ENCODE assay signal across 8 cellular contexts in genomic region chr2:99337164-99337930, GRCh38. TPM values are rescaled to one million over a fixed set of nuclear protein-coding genes. Genes with fewer than 3 reads are reported as not detected.
A peak's percentile ranks its signal among the peaks of the same experiment; 100 is the strongest.
DNase-seq lines count a peak whose midpoint lies in the region; ATAC-seq and TF ChIP-seq lines count a peak whose summit lies in the region.

Gene EIF5B (plus strand): TSS chr2:99337389. CDS start chr2:99337555, 166 bp downstream.

- H3K27me3 ChIP-seq in rectal smooth muscle tissue (ENCODE audit: control insufficient read depth, insufficient read depth, low read length) (no peaks in the 10 kb centered on the region), aorta (ENCODE audit: control insufficient read depth in 1 of 2, insufficient read depth in 2 of 2, low read length in 1 of 2) (no peaks in the 10 kb centered on the region)

- no peaks in the 10 kb centered on the region for H3K36me3 ChIP-seq in rectal smooth muscle tissue (ENCODE audit: control insufficient read depth, insufficient read depth, low read length)
- no peaks in the 10 kb centered on the region for H3K36me3 ChIP-seq in aorta (ENCODE audit: control insufficient read depth in 1 of 2, insufficient read depth in 2 of 2, low read length in 1 of 2)

- no peaks in the 10 kb centered on the region for H3K9me3 ChIP-seq in aorta (ENCODE audit: control insufficient read depth, low read length)

- H3K4me1 ChIP-seq in rectal smooth muscle tissue (ENCODE audit: control insufficient read depth, insufficient read depth, low read length) (peaks cover 20% of the 10 kb centered on the region), aorta (ENCODE audit: control insufficient read depth in 1 of 2, insufficient read depth in 2 of 2, low read length in 2 of 2) (no peaks in the 10 kb centered on the region)

- no peaks in the 10 kb centered on the region for H3K27me3 Mint-ChIP-seq in T-helper 2 cell treated with Interferon-gamma antibody and Interleukin-4, amounts not matched to agents 5 μg/mL and 100 μg/mL, for 36 hours (ENCODE audit: low read depth)

- WGBS in aorta, 2 donors, result 0 to 1% methylated on average over 77 to 80 of the region's 80 CpGs

- peaks cover 13% of the 10 kb centered on the region for H3K36me3 Mint-ChIP-seq in T-helper 2 cell treated with Interferon-gamma antibody and Interleukin-4, amounts not matched to agents 5 μg/mL and 100 μg/mL, for 36 hours (ENCODE audit: low read depth)

- no peak within 1 kb of the TSS for H3K27ac Mint-ChIP-seq in T-helper 2 cell treated with Interferon-gamma antibody and Interleukin-4, amounts not matched to agents 5 μg/mL and 100 μg/mL, for 36 hours

- peak; percentile 76 for TF ChIP-seq CTCF in astrocyte of the cerebellum (IDR thresholded peaks at IDR 0.05; ENCODE audit: low read depth, low read length, missing control alignments)

- no peaks in the 10 kb centered on the region for H3K9me3 Mint-ChIP-seq in T-helper 2 cell treated with Interferon-gamma antibody and Interleukin-4, amounts not matched to agents 5 μg/mL and 100 μg/mL, for 36 hours

- DNase-seq in NCI-H1930 (lab: John Stamatoyannopoulos, UW) (peak; percentile 97 to 98), astrocyte of the cerebellum (ENCODE audit: low read depth) (peak; percentile 91), hepatic stellate cell (ENCODE audit: low spot score) (peak; percentile 96), aorta (peak; percentile 98 to 99)
- DNase-seq in T-helper 2 cell treated with Interferon-gamma antibody and Interleukin-4, amounts not matched to agents 5 μg/mL and 100 μg/mL, for 36 hours (ENCODE audit: low spot score), result peak; percentile 96

- peak within 1 kb of the TSS; percentile 90 for H3K27ac ChIP-seq in rectal smooth muscle tissue (ENCODE audit: low read depth, low read length)
- H3K27ac ChIP-seq in aorta (ENCODE audit: low read depth in 1 of 2, low read length in 2 of 2), result peak within 1 kb of the TSS; percentile 47 to 49

- ATAC-seq in GM18508 (IDR thresholded peaks at IDR 0.05; ENCODE audit: insufficient read depth, unreplicated experiment) (peak; percentile 40), HG02981 (IDR thresholded peaks at IDR 0.05; ENCODE audit: unreplicated experiment) (peak; percentile 55), aorta (ENCODE audit: low FRiP score) (peak; percentile 96)

- H3K4me3 Mint-ChIP-seq in T-helper 2 cell treated with Interferon-gamma antibody and Interleukin-4, amounts not matched to agents 5 μg/mL and 100 μg/mL, for 36 hours, result no peak within 1 kb of the TSS

- H3K9ac ChIP-seq in rectal smooth muscle tissue (ENCODE audit: low read length), result peak within 1 kb of the TSS; percentile 74

- in situ Hi-C loops in astrocyte of the cerebellum (cut with HindIII; ENCODE audit: low sequenced_read_pairs), result no loop called here

- intact Hi-C loops in aorta (cut with DNase I), result loop anchor here (2.0 to 5.0 kb wide), 2 partner anchors 151 to 155 kb away; partner anchors contain the start of genes MITD1 (in 1 of the 2) and MRPL30 (in 1 of the 2)

- H3K4me3 ChIP-seq in astrocyte of the cerebellum (ENCODE audit: low read depth, low read length) (peak within 1 kb of the TSS; percentile 84), rectal smooth muscle tissue (ENCODE audit: low read length) (peak within 1 kb of the TSS; percentile 98), aorta (ENCODE audit: low read length in 2 of 2) (peak within 1 kb of the TSS; percentile 56 to 86)

- H3K4me1 Mint-ChIP-seq in T-helper 2 cell treated with Interferon-gamma antibody and Interleukin-4, amounts not matched to agents 5 μg/mL and 100 μg/mL, for 36 hours (ENCODE audit: low read depth), result peaks cover 28% of the 10 kb centered on the region

RNA-seq across cellular contexts. Expression of gene EIF5B, which starts in this region (rescaled TPM):
- 10 to 100 TPM; 42.3 to 57.9 TPM for total RNA-seq in aorta
- polyA plus RNA-seq in aorta, result 10 to 100 TPM; 54.5 to 59.3 TPM

Comparison
In these comparisons a context has a peak if more than half of its experiments do, and no peak if none do; other contexts are left out.
1. Peak in every context shown above with its lines: DNase-seq, ATAC-seq, H3K4me3 ChIP-seq and H3K27ac ChIP-seq.
2. ATAC-seq: peak in every context shown above with its lines; median percentile 96 in aorta; 55 in HG02981; 40 in GM18508.